8 cellular contexts compared by ENCODE assay signal in genomic region chr10:103696411-103697145, GRCh38.
DNase-seq lines count a peak whose midpoint lies in the region; ATAC-seq and TF ChIP-seq lines count a peak whose summit lies in the region.

No MANE protein-coding gene starts in this region.

- peaks cover 35% of the 10 kb centered on the region for H3K4me1 Mint-ChIP-seq in activated T-cell treated with anti-CD3 and anti-CD28 coated beads, Interleukin-2, amount 50 U/mL, for 72 hours (ENCODE audit: low read depth)

- no peaks in the 10 kb centered on the region for H3K27me3 Mint-ChIP-seq in activated T-cell treated with anti-CD3 and anti-CD28 coated beads, Interleukin-2, amount 50 U/mL, for 72 hours (ENCODE audit: low read depth)

- H3K4me3 ChIP-seq in Peyer's patch (no peak overlapping the region), foreskin fibroblast (ENCODE audit: low read depth in 1 of 2, low read length in 2 of 2) (no peak overlapping the region), sigmoid colon (no peak overlapping the region)

- DNase-seq in Peyer's patch (peak; percentile 41 to 87 (median 80)), foreskin fibroblast (peak; percentile 89 to 96), sigmoid colon (peak; percentile 87), cerebellum (ENCODE audit: low spot score) (no peak), NCI-H526 (lab: John Stamatoyannopoulos, UW) (no peak)
- peak; percentile 82 to 87 for DNase-seq in activated T-cell treated with anti-CD3 and anti-CD28 coated beads, Interleukin-2, amount 50 U/mL, for 72 hours

- intact Hi-C loops in sigmoid colon (cut with DNase I), result no loop called here

- TF ChIP-seq POLR2A in GM15510 (IDR thresholded peaks at IDR 0.05; ENCODE audit: borderline replicate concordance, extremely low read depth, insufficient read length), result peak; percentile 45
- TF ChIP-seq POLR2A in Peyer's patch (IDR thresholded peaks at IDR 0.05), result no peak
- TF ChIP-seq POLR2A in sigmoid colon (IDR thresholded peaks at IDR 0.05), result no peak

- H3K4me1 ChIP-seq in Peyer's patch, result peaks cover 7 to 55% (median 13%) of the 10 kb centered on the region in 4 donors
- peaks cover 0 to 33% (median 30%) of the 10 kb centered on the region in 4 donors for H3K4me1 ChIP-seq in sigmoid colon

- peak overlapping the region; percentile 67 to 81 for H3K4me3 Mint-ChIP-seq in activated T-cell treated with anti-CD3 and anti-CD28 coated beads, Interleukin-2, amount 50 U/mL, for 72 hours

- peak overlapping the region in 3 of 4 donors; percentile 59 to 87 (median 73) for H3K27ac ChIP-seq in Peyer's patch
- peak overlapping the region; percentile 51 to 76 (median 57) for H3K27ac ChIP-seq in sigmoid colon

- 34 to 36% methylated on average over 10 of the region's 10 CpGs for WGBS in sigmoid colon, 2 donors

- TF ChIP-seq EP300 in sigmoid colon (IDR thresholded peaks at IDR 0.05), result no peak

- no peaks in the 10 kb centered on the region for H3K36me3 ChIP-seq in Peyer's patch
- H3K36me3 ChIP-seq in sigmoid colon, result no peaks in the 10 kb centered on the region

- TF ChIP-seq CTCF in Peyer's patch (IDR thresholded peaks at IDR 0.05) (peak in 4 of 6 experiments; percentile 27 to 59 (median 51)), foreskin fibroblast (IDR thresholded peaks at IDR 0.05; ENCODE audit: low read depth, low read length) (peak; percentile 65), sigmoid colon (IDR thresholded peaks at IDR 0.05) (no peak)

- H3K9me3 Mint-ChIP-seq in activated T-cell treated with anti-CD3 and anti-CD28 coated beads, Interleukin-2, amount 50 U/mL, for 72 hours, result no peaks in the 10 kb centered on the region

- no peaks in the 10 kb centered on the region for H3K27me3 ChIP-seq in Peyer's patch
- peaks cover 0 to 23% (median 0%) of the 10 kb centered on the region in 3 donors for H3K27me3 ChIP-seq in sigmoid colon

- ATAC-seq in HG02852 (IDR thresholded peaks at IDR 0.05; ENCODE audit: unreplicated experiment), result peak; percentile 37
- ATAC-seq in activated T-cell treated with anti-CD3 and anti-CD28 coated beads, Interleukin-2, amount 50 U/mL, for 72 hours (replicated peaks in 1 of 2), result peak; percentile 86 to 90

- H3K36me3 Mint-ChIP-seq in activated T-cell treated with anti-CD3 and anti-CD28 coated beads, Interleukin-2, amount 50 U/mL, for 72 hours (ENCODE audit: insufficient read depth in 2 of 2), result no peaks in the 10 kb centered on the region

- H3K9me3 ChIP-seq in Peyer's patch (peaks cover 0 to 3% (median 0%) of the 10 kb centered on the region in 4 donors), sigmoid colon (no peaks in the 10 kb centered on the region)

- H3K27ac Mint-ChIP-seq in activated T-cell treated with anti-CD3 and anti-CD28 coated beads, Interleukin-2, amount 50 U/mL, for 72 hours, result peak overlapping the region; percentile 6

Comparison
In these comparisons a context has a peak if more than half of its experiments do, and no peak if none do; other contexts are left out.
1. DNase-seq: peak in Peyer's patch (3 of 3), activated T-cell treated with anti-CD3 and anti-CD28 coated beads, Interleukin-2, amount 50 U/mL, for 72 hours (2 of 2), foreskin fibroblast (2 of 2) and sigmoid colon (single experiment); none in cerebellum (single experiment) and NCI-H526 (0 of 2).
2. CTCF ChIP-seq: peak in Peyer's patch (4 of 6) and foreskin fibroblast (single experiment); none in sigmoid colon (0 of 4).